Comparison of ENCODE assay signal across 16 cellular contexts in the genomic region with DNA sequence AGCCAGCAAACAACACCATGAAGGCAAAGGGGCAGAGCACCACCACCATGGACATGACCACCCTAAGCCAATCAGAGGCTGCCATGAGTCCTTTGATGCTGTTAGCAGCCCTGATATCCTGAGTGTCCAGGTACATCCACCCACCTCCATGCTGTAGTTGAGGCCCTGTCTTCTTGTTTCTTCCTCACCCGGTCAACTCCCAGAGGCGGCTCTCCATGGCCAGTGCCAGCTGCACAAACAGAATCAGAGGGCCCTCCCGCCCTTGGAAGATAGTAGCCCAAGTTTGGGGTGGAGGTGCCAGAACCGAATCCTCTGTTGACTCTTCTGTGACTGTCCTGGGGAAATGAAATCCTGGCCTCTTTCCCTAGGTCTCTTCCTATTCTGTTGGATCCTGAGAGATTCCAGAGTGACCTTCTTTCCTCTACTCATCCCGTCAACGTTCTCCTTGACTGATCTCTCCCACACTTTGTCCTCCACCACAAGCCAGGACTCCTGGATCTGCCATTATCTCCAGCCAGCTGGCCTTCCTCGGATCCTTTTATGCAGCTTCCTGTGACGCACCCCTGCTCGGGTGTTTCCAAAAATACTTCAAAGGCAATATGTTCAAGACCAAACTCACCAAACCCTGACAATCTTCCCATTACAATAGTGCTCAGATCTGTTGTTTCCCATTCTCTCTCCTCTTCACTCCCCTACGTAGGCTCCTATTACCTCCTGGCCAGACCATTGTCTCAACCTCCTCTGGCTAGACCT. TPM values are rescaled to one million over a fixed set of nuclear protein-coding genes. Genes with fewer than 3 reads are reported as not detected.
A peak's percentile ranks its signal among the peaks of the same experiment; 100 is the strongest.
DNase-seq lines count a peak whose midpoint lies in the region; ATAC-seq and TF ChIP-seq lines count a peak whose summit lies in the region.
"Had no signal": no experiment of that assay in that cellular context is flagged by ENCODE, and none has a peak within 500 bp of the region (broad histone marks: within the 10 kb centered on the region; RNA-seq: fewer than 3 reads in every experiment).

No MANE protein-coding gene starts in this region.

- DNase-seq in cerebellum (ENCODE audit: low spot score) (peak; percentile 31), left lobe of liver (ENCODE audit: low spot score) (peak; percentile 29), retina (no peak)
- DNase-seq in stimulated activated CD4-positive, alpha-beta T cell treated with anti-CD3 and anti-CD28 coated beads, Interleukin-12 subunit alpha, Interleukin-12 subunit beta, amount 100 ng/mL, for 4 hours, result no peak
- no peak for DNase-seq in activated CD8-positive, alpha-beta memory T cell treated with anti-CD3 and anti-CD28 coated beads, Interleukin-2, amount 50 U/mL, for 4 hours
- DNase-seq: CD4-positive, alpha-beta memory T cell; H9; NCI-H1436 treated with DMSO at 0.1 percent for 48 hours; NCI-H345; NCI-H526 treated with DMSO at 0.1 percent for 48 hours; NK-92 treated with Interleukin-12 subunit alpha and Interleukin-12 subunit beta, amount 100 ng/mL, for 24 hours; PC-3; SK-N-SH had no signal

- POLR2A ChIA-PET in HEK293 (lab: Yijun Ruan, JAX), result no interaction called here

- H3K9me3 ChIP-seq in BLaER1 (no peaks in the 10 kb centered on the region), HEK293 (ENCODE audit: control insufficient read depth, insufficient read depth, low read depth, low read length) (no peaks in the 10 kb centered on the region)
- H3K9me3 ChIP-seq: SK-N-SH had no signal

- 0 out of 2 replicates have a peak overlapping the region, but pooled peaks have one; percentile 28 for H3K27ac ChIP-seq in BLaER1
- no peak overlapping the region for H3K27ac ChIP-seq in HEK293 (ENCODE audit: extremely low read depth, low read depth, low read length)

- H3K4me3 ChIP-seq in BLaER1, result no peak overlapping the region
- no peak overlapping the region for H3K4me3 ChIP-seq in HEK293 (ENCODE audit: low read depth, low read length)

- H3K36me3 ChIP-seq in BLaER1 (no peaks in the 10 kb centered on the region), HEK293 (ENCODE audit: control insufficient read depth in 2 of 2, insufficient read depth in 1 of 2, low read length in 2 of 2) (no peaks in the 10 kb centered on the region)

- TF ChIP-seq CTCF in HEK293 (tag by site-specific recombination; IDR thresholded peaks at IDR 0.05), result no peak

- H3K4me2 ChIP-seq in BLaER1, result peak overlapping the region; percentile 65
- H3K4me2 ChIP-seq: SK-N-SH had no signal

- H3K27me3 ChIP-seq in BLaER1, result no peaks in the 10 kb centered on the region

- peaks cover 13% of the 10 kb centered on the region for H3K4me1 ChIP-seq in BLaER1
- no peaks in the 10 kb centered on the region for H3K4me1 ChIP-seq in HEK293 (ENCODE audit: control insufficient read depth, insufficient read depth, low read length)

- CTCF ChIA-PET in HEK293 (lab: Yijun Ruan, JAX), result no interaction called here

- H4K20me1 ChIP-seq in BLaER1, result no peaks in the 10 kb centered on the region

- H3K9ac ChIP-seq in BLaER1, result no peak overlapping the region
- H3K9ac ChIP-seq: SK-N-SH had no signal

- no peak for ATAC-seq in left lobe of liver
- ATAC-seq in GM21619 (IDR thresholded peaks at IDR 0.05; ENCODE audit: unreplicated experiment), result no peak
- ATAC-seq: PC-3 had no signal

TF ChIP-seq in HEK293, 187 proteins besides CTCF, POLR2A, EP300 and RAD21:
- TF ChIP-seq SCRT2 (tag by site-specific recombination; IDR thresholded peaks at IDR 0.05) (0 out of 2 replicates have a peak, but pooled peaks have one; percentile 16), ZBTB6 (tag by site-specific recombination; IDR thresholded peaks at IDR 0.05) (no peak)

RNA-seq across cellular contexts. Expression of gene DLG1, which starts 45.4 kb away (rescaled TPM):
- 69.2 TPM for total RNA-seq in cerebellum
- 49.0 TPM for total RNA-seq in left lobe of liver

Comparison
In these comparisons a context has a peak if more than half of its experiments do, and no peak if none do; other contexts are left out.
1. DNase-seq: peak in cerebellum (single experiment) and left lobe of liver (single experiment); none in retina (single experiment), stimulated activated CD4-positive, alpha-beta T cell treated with anti-CD3 and anti-CD28 coated beads, Interleukin-12 subunit alpha, Interleukin-12 subunit beta, amount 100 ng/mL, for 4 hours (single experiment) and activated CD8-positive, alpha-beta memory T cell treated with anti-CD3 and anti-CD28 coated beads, Interleukin-2, amount 50 U/mL, for 4 hours (single experiment).